In genomic region chr12:26290560-26290959, GRCh38 we compare ENCODE assay signal across 19 cellular contexts.
A peak's percentile ranks its signal among the peaks of the same experiment; 100 is the strongest.
DNase-seq lines count a peak whose midpoint lies in the region; ATAC-seq and TF ChIP-seq lines count a peak whose summit lies in the region.
"Had no signal": no experiment of that assay in that cellular context is flagged by ENCODE, and none has a peak within 500 bp of the region (broad histone marks: within the 10 kb centered on the region; RNA-seq: fewer than 3 reads in every experiment).

No MANE protein-coding gene starts in this region.

- no peak overlapping the region for H2AFZ ChIP-seq in hepatocyte

- H3K4me2 ChIP-seq in hepatocyte = no peak overlapping the region
- H3K4me2 ChIP-seq: A549; BLaER1 treated with 17β-estradiol and CSF1 and Interleukin-3, amounts not matched to agents 10 nM and 100 nM had no signal

- no peaks in the 10 kb centered on the region for H3K79me2 ChIP-seq in hepatocyte

- H3K9me2 ChIP-seq in hepatocyte (replicated peaks; ENCODE audit: insufficient read depth) = no peaks in the 10 kb centered on the region

- H3K9me3 ChIP-seq in hepatocyte (ENCODE audit: low read depth) = no peaks in the 10 kb centered on the region
- no peaks in the 10 kb centered on the region for H3K9me3 ChIP-seq in right lobe of liver
- H3K9me3 ChIP-seq: A549 had no signal

- H3K4me3 ChIP-seq in hepatocyte (no peak overlapping the region), right lobe of liver (no peak overlapping the region)
- H3K4me3 ChIP-seq: A549; BLaER1 treated with 17β-estradiol and CSF1 and Interleukin-3, amounts not matched to agents 10 nM and 100 nM had no signal

- H3K27me3 ChIP-seq in hepatocyte (no peaks in the 10 kb centered on the region), right lobe of liver (no peaks in the 10 kb centered on the region)
- H3K27me3 ChIP-seq: BLaER1 treated with 17β-estradiol and CSF1 and Interleukin-3, amounts not matched to agents 10 nM and 100 nM had no signal

- TF ChIP-seq CTCF in hepatocyte (IDR thresholded peaks at IDR 0.05; ENCODE audit: poor library complexity) (no peak), right lobe of liver (IDR thresholded peaks at IDR 0.05) (no peak)

- WGBS in hepatocyte (ENCODE audit: low lambda C conversion rate, missing lambda C conversion rate) = 68% methylated on average over 2 of the region's 2 CpGs
- 67% methylated on average over 2 of the region's 2 CpGs for WGBS in right lobe of liver (ENCODE audit: insufficient coverage, low coverage, low lambda C conversion rate, missing lambda C conversion rate)

- no peaks in the 10 kb centered on the region for H3K36me3 ChIP-seq in hepatocyte (replicated peaks; ENCODE audit: insufficient read depth, low read depth)
- H3K36me3 ChIP-seq in right lobe of liver = no peaks in the 10 kb centered on the region
- H3K36me3 ChIP-seq: BLaER1 treated with 17β-estradiol and CSF1 and Interleukin-3, amounts not matched to agents 10 nM and 100 nM had no signal

- H3K27ac ChIP-seq in hepatocyte (peak overlapping the region; percentile 31), right lobe of liver (peak overlapping the region in 1 of 3 donors; percentile 6)
- H3K27ac ChIP-seq: 22Rv1; A549; BLaER1 treated with 17β-estradiol and CSF1 and Interleukin-3, amounts not matched to agents 10 nM and 100 nM; C4-2B had no signal

- DNase-seq in NCI-H82 (lab: John Stamatoyannopoulos, UW) = peak; percentile 10
- no peak for DNase-seq in NCI-H82 treated with DMSO at 0.1 percent for 48 hours (lab: John Stamatoyannopoulos, UW; ENCODE audit: unreplicated experiment)
- DNase-seq in hepatocyte (ENCODE audit: low spot score) = no peak
- no peak for DNase-seq in left lobe of liver (ENCODE audit: low spot score)
- DNase-seq in right lobe of liver = no peak
- no peak for DNase-seq in HuH-7 (ENCODE audit: low spot score)
- DNase-seq: AML-193; Caco-2; Calu3; CD4-positive, alpha-beta T cell; CD8-positive, alpha-beta T cell; DMS79 treated with DMSO at 0.1 percent for 48 hours; GF-D8 had no signal

- no peaks in the 10 kb centered on the region for H4K20me1 ChIP-seq in hepatocyte (ENCODE audit: insufficient read depth, poor library complexity, severe bottlenecking)
- H4K20me1 ChIP-seq: BLaER1 treated with 17β-estradiol and CSF1 and Interleukin-3, amounts not matched to agents 10 nM and 100 nM had no signal

- TF ChIP-seq POLR2A in right lobe of liver (IDR thresholded peaks at IDR 0.05) = no peak

- intact Hi-C loops in right lobe of liver (cut with DNase I) = no loop called here

- ATAC-seq in left lobe of liver (peak; percentile 48), right lobe of liver (peak in 3 of 4 donors; percentile 48 to 70 (median 61)), HG03039 (IDR thresholded peaks at IDR 0.05; ENCODE audit: unreplicated experiment) (no peak), GM21390 (IDR thresholded peaks at IDR 0.05; ENCODE audit: unreplicated experiment) (no peak)
- ATAC-seq: A549; CD8-positive, alpha-beta T cell had no signal

- H3K4me1 ChIP-seq in hepatocyte (ENCODE audit: insufficient read depth) (no peaks in the 10 kb centered on the region), right lobe of liver (no peaks in the 10 kb centered on the region)
- H3K4me1 ChIP-seq: A549, Caco-2 had no signal

Comparison
In these comparisons a context has a peak if more than half of its experiments do, and no peak if none do; other contexts are left out.
1. ATAC-seq: peak in left lobe of liver (single experiment) and right lobe of liver (3 of 4); none in HG03039 (single experiment) and GM21390 (single experiment).